ENCODE assay signal across 9 cellular contexts in genomic region chr19:13260883-13261653, GRCh38.
DNase-seq lines count a peak whose midpoint lies in the region; ATAC-seq and TF ChIP-seq lines count a peak whose summit lies in the region.
"Had no signal": no experiment of that assay in that cellular context is flagged by ENCODE, and none has a peak within 500 bp of the region (broad histone marks: within the 10 kb centered on the region; RNA-seq: fewer than 3 reads in every experiment).

No MANE protein-coding gene starts in this region.

- no peak overlapping the region for H3K27ac Mint-ChIP-seq in activated naive CD4-positive, alpha-beta T cell treated with anti-CD3 and anti-CD28 coated beads for 36 hours
- no peak overlapping the region for H3K27ac Mint-ChIP-seq in activated naive CD4-positive, alpha-beta T cell treated with anti-CD3 and anti-CD28 coated beads, Interleukin-2, amount 10 ng/mL, durations not matched to agents 7 days and 5 days

- no peak overlapping the region for H3K9ac ChIP-seq in neuronal stem cell (ENCODE audit: low read depth, low read length, poor library complexity)

- ATAC-seq in HG03095 (IDR thresholded peaks at IDR 0.05; ENCODE audit: unreplicated experiment), result peak; percentile 65

- H3K4ac ChIP-seq in neuronal stem cell (ENCODE audit: low read length), result no peak overlapping the region

- no peak overlapping the region for H2BK15ac ChIP-seq in neuronal stem cell (ENCODE audit: low read length)

- intact Hi-C loops in activated naive CD4-positive, alpha-beta T cell treated with anti-CD3 and anti-CD28 coated beads for 36 hours (cut with micrococcal nuclease), result loop anchor here (1.0 kb wide), 1 partner anchor 53 kb away; no protein-coding TSS in a partner anchor

- H3K23ac ChIP-seq in neuronal stem cell (ENCODE audit: low read depth, low read length, poor library complexity), result no peak overlapping the region

- no peak overlapping the region for H3K27ac ChIP-seq in neuronal stem cell (replicated peaks; ENCODE audit: low read length)
- H3K27ac ChIP-seq: ascending aorta had no signal

- CTCF ChIA-PET in activated naive CD4-positive, alpha-beta T cell treated with anti-CD3 and anti-CD28 coated beads for 36 hours (lab: Charles Lee), result interaction anchor here (0.5 to 6.3 kb wide), 6 partner anchors 13 to 359 kb away, joined by 3 to 49 read pairs (median 3); no protein-coding TSS in a partner anchor
- CTCF ChIA-PET in activated naive CD4-positive, alpha-beta T cell treated with anti-CD3 and anti-CD28 coated beads, Interleukin-2, amount 10 ng/mL, durations not matched to agents 7 days and 5 days (lab: Charles Lee), result interaction anchor here (1.5 to 4.4 kb wide), 2 partner anchors 46 to 66 kb away, joined by 7 to 54 read pairs; no protein-coding TSS in a partner anchor

- H2BK120ac ChIP-seq in neuronal stem cell (ENCODE audit: low read depth, low read length), result no peak overlapping the region

- H2BK12ac ChIP-seq in neuronal stem cell (ENCODE audit: low read length), result no peak overlapping the region

- TF ChIP-seq CTCF in foreskin fibroblast (IDR thresholded peaks at IDR 0.05; ENCODE audit: low read depth, low read length), result no peak

- H3K4me3 ChIP-seq in foreskin fibroblast (ENCODE audit: low read depth in 1 of 2, low read length in 2 of 2) (no peak overlapping the region), neuronal stem cell (ENCODE audit: low read length in 2 of 2) (no peak overlapping the region)
- H3K4me3 ChIP-seq: ascending aorta had no signal

- no peaks in the 10 kb centered on the region for H3K4me1 ChIP-seq in neuronal stem cell (ENCODE audit: control insufficient read depth in 2 of 2, insufficient read depth in 1 of 2, low read depth in 1 of 2, low read length in 2 of 2)
- H3K4me1 ChIP-seq: ascending aorta had no signal

- no peak overlapping the region for H3K18ac ChIP-seq in neuronal stem cell (ENCODE audit: low read length)

- no peaks in the 10 kb centered on the region for H3K9me3 Mint-ChIP-seq in activated naive CD4-positive, alpha-beta T cell treated with anti-CD3 and anti-CD28 coated beads for 36 hours
- no peaks in the 10 kb centered on the region for H3K9me3 Mint-ChIP-seq in activated naive CD4-positive, alpha-beta T cell treated with anti-CD3 and anti-CD28 coated beads, Interleukin-2, amount 10 ng/mL, durations not matched to agents 7 days and 5 days

- H3K36me3 Mint-ChIP-seq in activated naive CD4-positive, alpha-beta T cell treated with anti-CD3 and anti-CD28 coated beads for 36 hours (ENCODE audit: low read depth), result peaks cover 2% of the 10 kb centered on the region
- H3K36me3 Mint-ChIP-seq in activated naive CD4-positive, alpha-beta T cell treated with anti-CD3 and anti-CD28 coated beads, Interleukin-2, amount 10 ng/mL, durations not matched to agents 7 days and 5 days, result no peaks in the 10 kb centered on the region

- peaks cover 0 to 12% of the 10 kb centered on the region in 2 donors for H3K9me3 ChIP-seq in neuronal stem cell (replicated peaks in 1 of 2; ENCODE audit: control insufficient read depth in 2 of 2, insufficient read depth in 1 of 2, low read depth in 1 of 2, low read length in 2 of 2)
- H3K9me3 ChIP-seq: ascending aorta had no signal

- no peak overlapping the region for H4K8ac ChIP-seq in neuronal stem cell (ENCODE audit: low read depth, low read length)

- H2AK5ac ChIP-seq in neuronal stem cell (ENCODE audit: low read depth, low read length), result no peak overlapping the region

- H4K91ac ChIP-seq in neuronal stem cell (ENCODE audit: low read depth, low read length, poor library complexity), result no peak overlapping the region

- DNase-seq in activated naive CD4-positive, alpha-beta T cell treated with anti-CD3 and anti-CD28 coated beads for 36 hours, result peak; percentile 51
- DNase-seq in activated naive CD4-positive, alpha-beta T cell treated with anti-CD3 and anti-CD28 coated beads, Interleukin-2, amount 10 ng/mL, durations not matched to agents 7 days and 5 days, result no peak
- DNase-seq in SW480 (ENCODE audit: low spot score), result peak; percentile 80
- DNase-seq in foreskin fibroblast, result peak; percentile 90 to 95
- no peak for DNase-seq in neuronal stem cell (ENCODE audit: low spot score)
- DNase-seq in NCI-H2171 (lab: John Stamatoyannopoulos, UW), result no peak
- no peak for DNase-seq in iPS-NIHi7 (ENCODE audit: extremely low spot score)

- H2AFZ ChIP-seq in neuronal stem cell (ENCODE audit: low read length), result no peak overlapping the region

- peaks cover 15% of the 10 kb centered on the region for H3K4me1 Mint-ChIP-seq in activated naive CD4-positive, alpha-beta T cell treated with anti-CD3 and anti-CD28 coated beads for 36 hours (ENCODE audit: low read depth)
- H3K4me1 Mint-ChIP-seq in activated naive CD4-positive, alpha-beta T cell treated with anti-CD3 and anti-CD28 coated beads, Interleukin-2, amount 10 ng/mL, durations not matched to agents 7 days and 5 days, result peaks cover 11% of the 10 kb centered on the region

- H3K4me3 Mint-ChIP-seq in activated naive CD4-positive, alpha-beta T cell treated with anti-CD3 and anti-CD28 coated beads for 36 hours, result no peak overlapping the region
- H3K4me3 Mint-ChIP-seq in activated naive CD4-positive, alpha-beta T cell treated with anti-CD3 and anti-CD28 coated beads, Interleukin-2, amount 10 ng/mL, durations not matched to agents 7 days and 5 days, result no peak overlapping the region

- no peaks in the 10 kb centered on the region for H3K79me1 ChIP-seq in neuronal stem cell (ENCODE audit: low read depth, low read length)

- peaks cover 0 to 6% (median 0%) of the 10 kb centered on the region in 3 experiments for H3K27me3 ChIP-seq in neuronal stem cell (ENCODE audit: control insufficient read depth in 3 of 3, insufficient read depth in 3 of 3, low read depth in 1 of 3, low read length in 3 of 3)
- H3K27me3 ChIP-seq: ascending aorta had no signal

- H3K27me3 Mint-ChIP-seq in activated naive CD4-positive, alpha-beta T cell treated with anti-CD3 and anti-CD28 coated beads for 36 hours (ENCODE audit: low read depth), result peaks cover 18% of the 10 kb centered on the region
- peaks cover 60% of the 10 kb centered on the region for H3K27me3 Mint-ChIP-seq in activated naive CD4-positive, alpha-beta T cell treated with anti-CD3 and anti-CD28 coated beads, Interleukin-2, amount 10 ng/mL, durations not matched to agents 7 days and 5 days

- H3K4me2 ChIP-seq in neuronal stem cell (ENCODE audit: insufficient read depth, low read length, poor library complexity, severe bottlenecking), result no peak overlapping the region

- no peak overlapping the region for H2BK5ac ChIP-seq in neuronal stem cell (ENCODE audit: low read length)

- peaks cover 0 to 15% of the 10 kb centered on the region in 2 donors for H3K36me3 ChIP-seq in neuronal stem cell (replicated peaks in 1 of 2; ENCODE audit: control insufficient read depth in 2 of 2, insufficient read depth in 2 of 2, low read length in 2 of 2)
- H3K36me3 ChIP-seq: ascending aorta had no signal

- H3K14ac ChIP-seq in neuronal stem cell (ENCODE audit: low read length), result no peak overlapping the region

- WGBS in neuronal stem cell (ENCODE audit: extremely low coverage in 2 of 2, insufficient read length in 2 of 2, insufficient replicate concordance in 1 of 2), 2 donors, result no CpG with 5 or more reads among the region's 9 CpGs

Comparison
In these comparisons a context has a peak if more than half of its experiments do, and no peak if none do; other contexts are left out.
1. DNase-seq: peak in activated naive CD4-positive, alpha-beta T cell treated with anti-CD3 and anti-CD28 coated beads for 36 hours (single experiment), SW480 (single experiment) and foreskin fibroblast (2 of 2); none in activated naive CD4-positive, alpha-beta T cell treated with anti-CD3 and anti-CD28 coated beads, Interleukin-2, amount 10 ng/mL, durations not matched to agents 7 days and 5 days (single experiment), neuronal stem cell (single experiment), NCI-H2171 (single experiment) and iPS-NIHi7 (single experiment).